8 cellular contexts compared by ENCODE assay signal in the genomic region with DNA sequence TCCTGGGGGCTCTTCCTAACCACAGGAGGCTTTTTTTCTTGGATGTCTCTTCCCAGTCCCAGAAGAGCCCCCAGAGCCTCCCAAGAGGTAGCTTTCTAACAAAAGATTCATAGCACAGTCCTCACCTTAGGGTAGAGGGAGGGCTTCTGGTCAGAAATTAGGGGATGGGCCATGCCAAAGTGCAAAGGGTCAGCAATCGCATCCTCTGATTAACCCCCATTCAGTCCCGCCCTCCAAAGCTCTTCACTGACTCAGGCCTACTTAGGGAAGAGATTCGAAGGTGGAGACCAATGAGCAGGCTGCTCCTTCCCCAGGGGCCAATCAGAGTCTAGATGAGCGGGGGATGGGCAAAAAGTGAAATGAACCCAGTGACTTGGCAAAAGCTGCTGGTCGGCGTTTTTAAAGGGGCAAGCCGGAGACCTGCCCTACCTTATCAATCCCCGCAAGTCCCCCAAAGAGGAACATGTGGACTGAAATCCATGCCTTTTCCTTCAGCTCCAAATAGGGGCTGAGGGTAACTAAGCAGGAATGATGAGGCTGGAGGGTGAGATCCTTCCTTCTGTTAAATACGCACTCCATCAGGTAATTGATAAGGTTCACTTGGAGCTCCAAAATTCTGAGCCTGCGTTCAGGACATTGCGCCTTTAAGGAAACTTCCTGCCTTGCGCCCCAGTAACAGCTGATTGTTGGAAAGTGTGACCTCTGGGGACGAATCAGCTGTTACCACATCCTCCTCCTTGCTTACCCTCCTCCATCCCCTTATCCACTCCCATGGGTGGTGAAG. TPM values are rescaled to one million over a fixed set of nuclear protein-coding genes. Genes with fewer than 3 reads are reported as not detected.
DNase-seq lines count a peak whose midpoint lies in the region; ATAC-seq, FAIRE-seq and TF ChIP-seq lines count a peak whose summit lies in the region.

No MANE protein-coding gene starts in this region.

- no peaks in the 10 kb centered on the region for H3K9me3 ChIP-seq in ascending aorta
- no peaks in the 10 kb centered on the region for H3K9me3 ChIP-seq in right cardiac atrium (ENCODE audit: control insufficient read depth, low read length)
- no peaks in the 10 kb centered on the region for H3K9me3 ChIP-seq in psoas muscle

- no peaks in the 10 kb centered on the region for H3K27me3 ChIP-seq in ascending aorta
- H3K27me3 ChIP-seq in right cardiac atrium (ENCODE audit: control insufficient read depth, insufficient read depth): no peaks in the 10 kb centered on the region
- H3K27me3 ChIP-seq in psoas muscle (ENCODE audit: insufficient read depth in 3 of 3, low read length in 2 of 3): no peaks in the 10 kb centered on the region

- FAIRE-seq in urothelium cell line (lab: Jason Lieb, UNC): no peak

- H3K36me3 ChIP-seq in ascending aorta (peaks cover 20 to 27% of the 10 kb centered on the region in 2 donors), psoas muscle (ENCODE audit: insufficient read depth in 1 of 2, low read depth in 1 of 2) (peaks cover 3 to 23% of the 10 kb centered on the region in 2 donors)

- peak; percentile 38 for ATAC-seq in HG02870 (IDR thresholded peaks at IDR 0.05; ENCODE audit: unreplicated experiment)
- ATAC-seq in right cardiac atrium: peak; percentile 69 to 74
- peak; percentile 54 to 67 (median 60) for ATAC-seq in psoas muscle

- H3K4me3 ChIP-seq in ascending aorta: peak overlapping the region; percentile 69 to 79
- H3K4me3 ChIP-seq in right cardiac atrium (ENCODE audit: low read length): peak overlapping the region; percentile 84
- peak overlapping the region; percentile 97 for H3K4me3 ChIP-seq in psoas muscle

- peak; percentile 95 for DNase-seq in GM13977 (ENCODE audit: low spot score)
- DNase-seq in NCI-H1694 treated with DMSO at 0.1 percent for 48 hours (lab: John Stamatoyannopoulos, UW): peak; percentile 94
- peak; percentile 40 to 98 (median 74) for DNase-seq in T-helper 2 cell
- DNase-seq in ascending aorta (ENCODE audit: low spot score in 2 of 2): peak; percentile 90 to 98
- DNase-seq in right cardiac atrium: peak; percentile 92
- DNase-seq in psoas muscle: peak; percentile 88 to 93
- DNase-seq in urothelium cell line (ENCODE audit: low spot score): peak; percentile 84

- intact Hi-C loops in ascending aorta (cut with DNase I) (loop anchor here (1.0 to 10.0 kb wide), 7 partner anchors 65 to 685 kb away; a partner anchor contains a TSS), right cardiac atrium (cut with DNase I) (no loop called here), psoas muscle (cut with DNase I) (loop anchor here in 1 of 2 donors (2.0 to 5.0 kb wide), 2 partner anchors 68 to 150 kb away; no protein-coding TSS in a partner anchor)

- under 1% methylated on average over 13 of the region's 13 CpGs for WGBS in right cardiac atrium
- 0 to 2% (median 2%) methylated on average over 13 of the region's 13 CpGs for WGBS in psoas muscle, 3 donors

- TF ChIP-seq CTCF in GM13977 (IDR thresholded peaks at IDR 0.05; ENCODE audit: extremely low read depth, insufficient read depth, missing control alignments): no peak
- no peak for TF ChIP-seq CTCF in ascending aorta (IDR thresholded peaks at IDR 0.05)
- TF ChIP-seq CTCF in psoas muscle (IDR thresholded peaks at IDR 0.05): no peak

- H3K4me1 ChIP-seq in ascending aorta: peaks cover 11 to 32% of the 10 kb centered on the region in 2 donors
- H3K4me1 ChIP-seq in right cardiac atrium (ENCODE audit: control insufficient read depth, insufficient read depth, low read length): peaks cover 10% of the 10 kb centered on the region
- peaks cover 47% of the 10 kb centered on the region for H3K4me1 ChIP-seq in psoas muscle

- H3K27ac ChIP-seq in ascending aorta (peak overlapping the region; percentile 99 to 100), right cardiac atrium (ENCODE audit: low read length) (peak overlapping the region; percentile 100), psoas muscle (peak overlapping the region; percentile 100)

- in situ Hi-C loops in GM13977 (cut with MboI; ENCODE audit: low pct_unique_long_range_greater_than_20kb, low sequenced_read_pairs, unreplicated experiment): loop anchor here (25.0 kb wide), 1 partner anchor 320 kb away; a partner anchor contains a TSS

RNA-seq across cellular contexts. Expression of a gene that starts 6.9 kb away (rescaled TPM):
- total RNA-seq in ascending aorta (7.5 TPM), right cardiac atrium (1 to 10 TPM; 1.9 to 6.1 (median 2.3) TPM), psoas muscle (1 to 10 TPM; 1.6 to 2.9 (median 1.9) TPM)
- polyA plus RNA-seq in right cardiac atrium (1.5 TPM), psoas muscle (1 to 10 TPM; 1.1 to 1.4 (median 1.1) TPM)

RNA-seq across cellular contexts. Expression of a gene that starts 7.4 kb away (rescaled TPM):
- 70.4 TPM for total RNA-seq in ascending aorta
- total RNA-seq in right cardiac atrium: 10 to 100 TPM in 3 of 4 donors, 1 to 10 TPM in 1; 9.2 to 11.2 (median 11.0) TPM
- polyA plus RNA-seq in right cardiac atrium: 10.2 TPM
- total RNA-seq in psoas muscle: 10 to 100 TPM; 15.1 to 23.7 (median 20.8) TPM
- polyA plus RNA-seq in psoas muscle: 10 to 100 TPM; 18.1 to 27.9 (median 18.5) TPM

RNA-seq across cellular contexts. Expression of a gene that starts 25.6 kb away (rescaled TPM):
- total RNA-seq in ascending aorta: 20.6 TPM
- total RNA-seq in right cardiac atrium: 1 to 10 TPM in 3 of 4 donors, under 1 TPM in 1; 0.45 to 2.1 (median 1.2) TPM
- 1.1 TPM for polyA plus RNA-seq in right cardiac atrium
- 1 to 10 TPM in 2 of 4 donors, under 1 TPM in 2; 0.74 to 4.0 (median 2.2) TPM for total RNA-seq in psoas muscle
- polyA plus RNA-seq in psoas muscle: 1 to 10 TPM; 2.4 to 3.9 (median 3.7) TPM

RNA-seq across cellular contexts. Expression of a gene that starts 32.4 kb away (rescaled TPM):
- total RNA-seq in ascending aorta (114 TPM), right cardiac atrium (100 to 1,000 TPM; 134 to 187 (median 152) TPM), psoas muscle (100 to 1,000 TPM; 218 to 305 (median 223) TPM)
- polyA plus RNA-seq in right cardiac atrium (72.1 TPM), psoas muscle (100 to 1,000 TPM in 1 of 3 donors, 10 to 100 TPM in 2; 84.8 to 138 (median 90.2) TPM)

RNA-seq across cellular contexts. Expression of a gene that starts 44.8 kb away (rescaled TPM):
- total RNA-seq in ascending aorta (604 TPM), right cardiac atrium (100 to 1,000 TPM; 160 to 288 (median 264) TPM), psoas muscle (100 to 1,000 TPM; 300 to 485 (median 454) TPM)
- polyA plus RNA-seq in right cardiac atrium (215 TPM), psoas muscle (100 to 1,000 TPM; 236 to 500 (median 365) TPM)

Comparison
In these comparisons a context has a peak if more than half of its experiments do, and no peak if none do; other contexts are left out.
1. Peak in every context shown above with its lines: DNase-seq, ATAC-seq, H3K4me3 ChIP-seq and H3K27ac ChIP-seq.